19 cellular contexts compared by ENCODE assay signal in genomic region chr3:197475514-197475913, GRCh38.
"Had no signal": no experiment of that assay in that cellular context is flagged by ENCODE, and none has a peak within 500 bp of the region (broad histone marks: within the 10 kb centered on the region; RNA-seq: fewer than 3 reads in every experiment).

No MANE protein-coding gene starts in this region.

- H3K4me3 Mint-ChIP-seq: dendritic cell treated with granulocyte-macrophage colony-stimulating factor and Interleukin-4, amounts not matched to agents 40 ng/mL and 50 ng/mL, for 4 days; effector memory CD8-positive, alpha-beta T cell; naive thymus-derived CD8-positive, alpha-beta T cell; neural crest cell; type B pancreatic cell had no signal

- H3K27ac Mint-ChIP-seq: dendritic cell treated with granulocyte-macrophage colony-stimulating factor and Interleukin-4, amounts not matched to agents 40 ng/mL and 50 ng/mL, for 4 days; type B pancreatic cell had no signal

- H3K36me3 Mint-ChIP-seq: naive thymus-derived CD8-positive, alpha-beta T cell; type B pancreatic cell had no signal

- H3K4me3 ChIP-seq: esophagus muscularis mucosa, gastroesophageal sphincter, mucosa of descending colon had no signal

- H3K4me1 Mint-ChIP-seq: naive thymus-derived CD8-positive, alpha-beta T cell had no signal

- H3K36me3 ChIP-seq: esophagus muscularis mucosa, gastroesophageal sphincter had no signal

- DNase-seq: effector memory CD8-positive, alpha-beta T cell; hippocampal formation; mammary epithelial cell; naive thymus-derived CD8-positive, alpha-beta T cell; right cardiac atrium; small intestine; stimulated activated CD4-positive, alpha-beta T cell treated with anti-CD3 and anti-CD28 coated beads, Interleukin-2, amount 100 ng/mL, for 48 hours; stimulated activated naive CD4-positive, alpha-beta T cell treated with Interleukin-2 at 50 U/mL for 16 hours had no signal

- ATAC-seq: effector memory CD8-positive, alpha-beta T cell; gastroesophageal sphincter; left lobe of liver; mucosa of descending colon; naive thymus-derived CD8-positive, alpha-beta T cell; right cardiac atrium had no signal

- FAIRE-seq: colon, islet of Langerhans, small intestine, urothelium cell line had no signal

- H3K9me3 ChIP-seq: esophagus muscularis mucosa, gastroesophageal sphincter, mucosa of descending colon had no signal

- H3K27ac ChIP-seq: epithelial cell of prostate, esophagus muscularis mucosa, gastroesophageal sphincter had no signal

- H3K9me3 Mint-ChIP-seq: dendritic cell treated with granulocyte-macrophage colony-stimulating factor and Interleukin-4, amounts not matched to agents 40 ng/mL and 50 ng/mL, for 4 days; effector memory CD8-positive, alpha-beta T cell; naive thymus-derived CD8-positive, alpha-beta T cell had no signal

- H3K4me1 ChIP-seq: gastroesophageal sphincter had no signal
